Comparison of ENCODE assay signal across 18 cellular contexts in genomic region chr13:113119166-113119821, GRCh38. TPM values are rescaled to one million over a fixed set of nuclear protein-coding genes. Genes with fewer than 3 reads are reported as not detected.
DNase-seq lines count a peak whose midpoint lies in the region; ATAC-seq, FAIRE-seq and TF ChIP-seq lines count a peak whose summit lies in the region.
"Had no signal": no experiment of that assay in that cellular context is flagged by ENCODE, and none has a peak within 500 bp of the region (broad histone marks: within the 10 kb centered on the region; RNA-seq: fewer than 3 reads in every experiment).

No MANE protein-coding gene starts in this region.

- H3K9me3 Mint-ChIP-seq in Caco-2 (ENCODE audit: unreplicated experiment) (no peaks in the 10 kb centered on the region), progenitor cell of endocrine pancreas (ENCODE audit: low read depth) (no peaks in the 10 kb centered on the region), natural killer cell (no peaks in the 10 kb centered on the region)
- no peaks in the 10 kb centered on the region for H3K9me3 Mint-ChIP-seq in activated CD8-positive, alpha-beta T cell treated with anti-CD3 and anti-CD28 coated beads, Interleukin-2, amount 10 ng/mL, durations not matched to agents 7 days and 5 days (ENCODE audit: insufficient read depth)

- no peak for TF ChIP-seq EP300 in Ishikawa (IDR thresholded peaks at IDR 0.05; ENCODE audit: borderline replicate concordance)

- ATAC-seq in natural killer cell: no peak
- ATAC-seq in activated CD8-positive, alpha-beta T cell treated with anti-CD3 and anti-CD28 coated beads, Interleukin-2, amount 10 ng/mL, durations not matched to agents 7 days and 5 days: no peak
- ATAC-seq: A549, HCT116, K562 had no signal

- intact Hi-C loops in Caco-2 (cut with micrococcal nuclease; ENCODE audit: unreplicated experiment): no loop called here
- intact Hi-C loops in kidney (cut with DNase I): no loop called here
- intact Hi-C loops in natural killer cell (cut with micrococcal nuclease): no loop called here

- H3K27me3 Mint-ChIP-seq in Caco-2 (ENCODE audit: insufficient read depth, unreplicated experiment) (no peaks in the 10 kb centered on the region), progenitor cell of endocrine pancreas (peaks cover 11% of the 10 kb centered on the region), natural killer cell (ENCODE audit: low read depth in 2 of 2) (no peaks in the 10 kb centered on the region)
- no peaks in the 10 kb centered on the region for H3K27me3 Mint-ChIP-seq in activated CD8-positive, alpha-beta T cell treated with anti-CD3 and anti-CD28 coated beads, Interleukin-2, amount 10 ng/mL, durations not matched to agents 7 days and 5 days (ENCODE audit: low read depth)

- H3K4me3 Mint-ChIP-seq in Caco-2 (ENCODE audit: unreplicated experiment): peak overlapping the region; percentile 15
- no peak overlapping the region for H3K4me3 Mint-ChIP-seq in progenitor cell of endocrine pancreas (ENCODE audit: low read depth)
- no peak overlapping the region for H3K4me3 Mint-ChIP-seq in natural killer cell
- no peak overlapping the region for H3K4me3 Mint-ChIP-seq in activated CD8-positive, alpha-beta T cell treated with anti-CD3 and anti-CD28 coated beads, Interleukin-2, amount 10 ng/mL, durations not matched to agents 7 days and 5 days

- H3K27ac Mint-ChIP-seq in Caco-2 (ENCODE audit: unreplicated experiment): no peak overlapping the region
- no peak overlapping the region for H3K27ac Mint-ChIP-seq in progenitor cell of endocrine pancreas
- H3K27ac Mint-ChIP-seq in natural killer cell: no peak overlapping the region
- no peak overlapping the region for H3K27ac Mint-ChIP-seq in activated CD8-positive, alpha-beta T cell treated with anti-CD3 and anti-CD28 coated beads, Interleukin-2, amount 10 ng/mL, durations not matched to agents 7 days and 5 days

- POLR2A ChIA-PET in Caco-2 (lab: Charles Lee): interaction anchor here (0.6 to 0.7 kb wide), 2 partner anchors 14 to 44 kb away, joined by 3 read pairs; partner anchors contain the start of gene F7
- POLR2A ChIA-PET in activated CD8-positive, alpha-beta T cell treated with anti-CD3 and anti-CD28 coated beads, Interleukin-2, amount 10 ng/mL, durations not matched to agents 7 days and 5 days (lab: Charles Lee): no interaction called here

- no peak for TF ChIP-seq RAD21 in Ishikawa (IDR thresholded peaks at IDR 0.05; ENCODE audit: low read depth)

- H3K9ac ChIP-seq in kidney (ENCODE audit: low read length in 2 of 2): no peak overlapping the region

- CTCF ChIA-PET in Caco-2 (lab: Charles Lee): no interaction called here
- CTCF ChIA-PET in activated CD8-positive, alpha-beta T cell treated with anti-CD3 and anti-CD28 coated beads, Interleukin-2, amount 10 ng/mL, durations not matched to agents 7 days and 5 days (lab: Charles Lee): no interaction called here

- H3K27me3 ChIP-seq in Caco-2 (replicated peaks; ENCODE audit: control insufficient read depth, insufficient read depth, low read length): no peaks in the 10 kb centered on the region

- H3K36me3 Mint-ChIP-seq in Caco-2 (ENCODE audit: insufficient read depth, unreplicated experiment): peaks cover 10% of the 10 kb centered on the region
- H3K36me3 Mint-ChIP-seq in progenitor cell of endocrine pancreas (ENCODE audit: insufficient read depth): no peaks in the 10 kb centered on the region
- no peaks in the 10 kb centered on the region for H3K36me3 Mint-ChIP-seq in natural killer cell
- no peaks in the 10 kb centered on the region for H3K36me3 Mint-ChIP-seq in activated CD8-positive, alpha-beta T cell treated with anti-CD3 and anti-CD28 coated beads, Interleukin-2, amount 10 ng/mL, durations not matched to agents 7 days and 5 days (ENCODE audit: low read depth)

- no peak overlapping the region for H3K27ac ChIP-seq in kidney (ENCODE audit: low read depth in 2 of 2, low read length in 2 of 2)
- H3K27ac ChIP-seq: A549, C4-2B had no signal

- no peak for DNase-seq in Caco-2
- peak; percentile 32 for DNase-seq in kidney
- peak; percentile 5 for DNase-seq in progenitor cell of endocrine pancreas (ENCODE audit: low spot score, unreplicated experiment)
- no peak for DNase-seq in CD1c-positive myeloid dendritic cell (ENCODE audit: extremely low spot score)
- DNase-seq in natural killer cell: no peak
- DNase-seq in NCI-H1092 treated with DMSO at 0.1 percent for 48 hours (lab: John Stamatoyannopoulos, UW): no peak
- DNase-seq in activated CD8-positive, alpha-beta T cell treated with anti-CD3 and anti-CD28 coated beads, Interleukin-2, amount 10 ng/mL, durations not matched to agents 7 days and 5 days: no peak
- DNase-seq: COR-L47; NCI-H1048; NCI-H1694; NK-92 treated with Interleukin-12 subunit alpha and Interleukin-12 subunit beta, amount 100 ng/mL, for 24 hours had no signal

- peaks cover 29% of the 10 kb centered on the region for H3K4me1 ChIP-seq in Caco-2
- H3K4me1 ChIP-seq in kidney (ENCODE audit: control insufficient read depth in 1 of 2, insufficient read depth in 1 of 2, low read depth in 1 of 2, low read length in 2 of 2): peaks cover 0 to 3% of the 10 kb centered on the region in 2 donors
- H3K4me1 ChIP-seq: A549 had no signal

- TSS peak; percentile 76 for BruUV-seq in Caco-2 (replicated peaks; lab: Mats Ljungman, UMichigan)

- TF ChIP-seq CTCF in Caco-2 (IDR thresholded peaks at IDR 0.05; ENCODE audit: insufficient read depth in 1 of 2, low read depth in 1 of 2, low read length in 1 of 2, severe bottlenecking in 1 of 2, unreplicated experiment in 1 of 2): no peak
- TF ChIP-seq CTCF in kidney (IDR thresholded peaks at IDR 0.05; ENCODE audit: borderline replicate concordance, extremely low read depth, insufficient read depth): no peak
- TF ChIP-seq CTCF in progenitor cell of endocrine pancreas (IDR thresholded peaks at IDR 0.05; ENCODE audit: unreplicated experiment): no peak
- no peak for TF ChIP-seq CTCF in natural killer cell (IDR thresholded peaks at IDR 0.05)

- peaks cover 9% of the 10 kb centered on the region for H3K4me1 Mint-ChIP-seq in Caco-2 (ENCODE audit: low read depth, unreplicated experiment)
- H3K4me1 Mint-ChIP-seq in progenitor cell of endocrine pancreas (ENCODE audit: low read depth): peaks cover 12% of the 10 kb centered on the region
- H3K4me1 Mint-ChIP-seq in natural killer cell: no peaks in the 10 kb centered on the region
- no peaks in the 10 kb centered on the region for H3K4me1 Mint-ChIP-seq in activated CD8-positive, alpha-beta T cell treated with anti-CD3 and anti-CD28 coated beads, Interleukin-2, amount 10 ng/mL, durations not matched to agents 7 days and 5 days (ENCODE audit: low read depth)

- H3K4me3 ChIP-seq in Caco-2 (ENCODE audit: low read depth, low read length) (no peak overlapping the region), kidney (ENCODE audit: low read length in 2 of 2) (no peak overlapping the region)
- H3K4me3 ChIP-seq: A549, K562 had no signal

- no peaks in the 10 kb centered on the region for H3K36me3 ChIP-seq in Caco-2 (ENCODE audit: control insufficient read depth, insufficient read depth, low read length)
- H3K36me3 ChIP-seq in kidney (ENCODE audit: control insufficient read depth in 1 of 2, insufficient read depth in 2 of 2, low read length in 2 of 2): no peaks in the 10 kb centered on the region

- H3K9me3 ChIP-seq in Caco-2: no peaks in the 10 kb centered on the region
- H3K9me3 ChIP-seq in kidney (ENCODE audit: control insufficient read depth in 1 of 2, low read length in 2 of 2): no peaks in the 10 kb centered on the region
- H3K9me3 ChIP-seq: A549 had no signal

- no peak for FAIRE-seq in kidney (lab: Jason Lieb, UNC)
- FAIRE-seq: A549, GM18507, K562 had no signal

TF ChIP-seq in Ishikawa, 13 proteins besides CTCF, POLR2A, EP300 and RAD21:
- TF ChIP-seq TCF12 (IDR thresholded peaks at IDR 0.05; ENCODE audit: low read depth): no peak
- TF ChIP-seq NFIC (IDR thresholded peaks at IDR 0.05): no peak
- TF ChIP-seq CREB1 (IDR thresholded peaks at IDR 0.05; ENCODE audit: low read depth): no peak
- peak; percentile 34; the same call in 1 of the 2 replicates for TF ChIP-seq USF1 (IDR thresholded peaks at IDR 0.05)

RNA-seq across cellular contexts. Expression of gene F10, which starts 3.3 kb away (rescaled TPM):
- total RNA-seq in Caco-2 (2022) (26.3 and 34.3 TPM in 2 replicates), kidney (5.1 TPM), progenitor cell of endocrine pancreas (29.7 and 30.2 TPM in 2 replicates), natural killer cell (not detected)
- 6.8 TPM for polyA plus RNA-seq in kidney (ENCODE audit: insufficient read depth, low read depth, low replicate concordance)
- not detected for total RNA-seq in activated CD8-positive, alpha-beta T cell treated with anti-CD3 and anti-CD28 coated beads, Interleukin-2, amount 10 ng/mL, durations not matched to agents 7 days and 5 days
- total RNA-seq: HT-29 had no signal

RNA-seq across cellular contexts. Expression of gene F7, which starts 13.7 kb away (rescaled TPM):
- 48.0 and 52.4 TPM in 2 replicates for total RNA-seq in Caco-2 (2022)
- 0.16 TPM for total RNA-seq in kidney
- 0.52 TPM for polyA plus RNA-seq in kidney (ENCODE audit: insufficient read depth, low read depth, low replicate concordance)
- total RNA-seq in progenitor cell of endocrine pancreas: 5.7 and 7.3 TPM in 2 replicates
- under 1 TPM in 2 of 3 donors, not detected in 1; 0.25 to 0.91 TPM for total RNA-seq in natural killer cell
- total RNA-seq in activated CD8-positive, alpha-beta T cell treated with anti-CD3 and anti-CD28 coated beads, Interleukin-2, amount 10 ng/mL, durations not matched to agents 7 days and 5 days: not detected
- total RNA-seq: HT-29, K562 had no signal
- polyA plus RNA-seq: K562 had no signal

RNA-seq across cellular contexts. Expression of gene PROZ, which starts 39.2 kb away (rescaled TPM):
- not detected in 2 replicates for total RNA-seq in Caco-2 (2022)
- total RNA-seq in kidney: not detected
- polyA plus RNA-seq in kidney (ENCODE audit: insufficient read depth, low read depth, low replicate concordance): 20.0 TPM
- not detected in 2 replicates for total RNA-seq in progenitor cell of endocrine pancreas
- under 1 TPM in 1 of 3 donors, not detected in 2; 0.82 TPM for total RNA-seq in natural killer cell
- total RNA-seq in activated CD8-positive, alpha-beta T cell treated with anti-CD3 and anti-CD28 coated beads, Interleukin-2, amount 10 ng/mL, durations not matched to agents 7 days and 5 days: not detected
- total RNA-seq: HT-29, K562 had no signal
- polyA plus RNA-seq: A549, K562 had no signal

Comparison
In these comparisons a context has a peak if more than half of its experiments do, and no peak if none do; other contexts are left out.
1. DNase-seq: peak in kidney (single experiment) and progenitor cell of endocrine pancreas (single experiment); none in Caco-2 (0 of 2), CD1c-positive myeloid dendritic cell (single experiment), natural killer cell (single experiment), NCI-H1092 treated with DMSO at 0.1 percent for 48 hours (single experiment) and activated CD8-positive, alpha-beta T cell treated with anti-CD3 and anti-CD28 coated beads, Interleukin-2, amount 10 ng/mL, durations not matched to agents 7 days and 5 days (single experiment).